In the genomic region with DNA sequence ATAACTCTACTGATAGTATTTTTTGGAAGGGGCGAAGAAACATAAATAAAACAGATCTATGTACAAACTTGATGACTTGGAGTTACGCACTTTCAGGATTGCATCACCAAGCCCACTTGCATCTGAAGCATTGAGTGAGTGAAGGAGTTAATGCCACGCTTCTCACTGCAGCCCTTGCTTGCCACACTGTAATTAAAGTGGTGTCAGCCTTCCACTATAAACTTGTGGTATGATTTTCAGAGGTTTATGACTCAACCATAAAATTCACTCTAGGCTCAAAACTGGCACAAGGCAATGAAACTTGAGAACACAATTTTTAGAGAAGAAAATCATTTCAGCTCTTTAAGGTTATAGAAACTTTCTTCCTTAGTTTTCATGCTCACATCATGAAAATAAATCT, we compare ENCODE assay signal across 18 cellular contexts.
DNase-seq lines count a peak whose midpoint lies in the region; ATAC-seq and TF ChIP-seq lines count a peak whose summit lies in the region.
"Had no signal": no experiment of that assay in that cellular context is flagged by ENCODE, and none has a peak within 500 bp of the region (broad histone marks: within the 10 kb centered on the region; RNA-seq: fewer than 3 reads in every experiment).

No MANE protein-coding gene starts in this region.

- intact Hi-C loops in left colon (cut with DNase I, micrococcal nuclease) = no loop called here

- no peak for TF ChIP-seq CTCF in astrocyte of the spinal cord (IDR thresholded peaks at IDR 0.05; ENCODE audit: low read depth, low read length)

- DNase-seq in AG20443 (ENCODE audit: low spot score) (peak; percentile 44), LHCN-M2 (ENCODE audit: low read depth) (peak; percentile 7), astrocyte of the spinal cord (ENCODE audit: low read depth, low spot score) (peak; percentile 51), left colon (no peak), cerebellar nuclear complex (lab: John Stamatoyannopoulos, UW) (no peak), epidermal melanocyte (ENCODE audit: insufficient read length, low spot score) (no peak), NCI-H526 (lab: John Stamatoyannopoulos, UW) (no peak)
- DNase-seq in activated T-cell treated with anti-CD3 and anti-CD28 coated beads, Interleukin-2, amount 50 U/mL, for 1 hour = no peak
- DNase-seq: DMS 273 treated with DMSO at 0.1 percent for 48 hours, GDM1, Kasumi-1, NCI-H1417, NCI-H2029, NCI-H2171, NCI-H446 treated with DMSO at 0.1 percent for 48 hours, NCI-H774 had no signal

- peak; percentile 64 for ATAC-seq in left colon
- ATAC-seq: GM12878, GM23338 had no signal

- in situ Hi-C loops in astrocyte of the spinal cord (cut with HindIII; ENCODE audit: low sequenced_read_pairs) = no loop called here

- no peak overlapping the region for H3K4me3 ChIP-seq in astrocyte of the spinal cord (ENCODE audit: low read depth, low read length)
- H3K4me3 ChIP-seq: GM12878, GM23338 had no signal

Comparison
In these comparisons a context has a peak if more than half of its experiments do, and no peak if none do; other contexts are left out.
1. DNase-seq: peak in AG20443 (single experiment), LHCN-M2 (single experiment) and astrocyte of the spinal cord (single experiment); none in left colon (0 of 2), cerebellar nuclear complex (0 of 2), activated T-cell treated with anti-CD3 and anti-CD28 coated beads, Interleukin-2, amount 50 U/mL, for 1 hour (single experiment), epidermal melanocyte (single experiment) and NCI-H526 (0 of 2).